1 cellular context compared by ENCODE assay signal in the genomic region with DNA sequence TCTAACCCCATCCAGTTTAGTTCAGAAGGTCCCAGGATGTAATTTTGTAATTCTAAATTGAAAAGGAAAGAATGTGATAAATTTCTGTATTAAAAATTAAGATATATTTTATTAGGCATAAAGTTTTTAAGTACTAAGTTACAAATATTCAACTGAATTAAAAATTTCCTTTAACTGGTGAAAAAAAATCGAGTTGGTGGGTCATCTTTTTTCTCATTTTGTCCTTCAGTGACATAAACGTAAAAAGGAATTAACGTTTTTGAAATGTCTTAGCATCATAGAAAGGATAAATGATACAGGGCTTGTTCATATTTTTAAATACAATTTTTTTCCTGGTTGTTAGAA.
TF ChIP-seq lines count a peak whose summit lies in the region.

No MANE protein-coding gene starts in this region.

TF ChIP-seq in HepG2, 621 proteins besides CTCF, POLR2A, EP300 and RAD21 (continued from another document):
- TF ChIP-seq, protein P1, sequence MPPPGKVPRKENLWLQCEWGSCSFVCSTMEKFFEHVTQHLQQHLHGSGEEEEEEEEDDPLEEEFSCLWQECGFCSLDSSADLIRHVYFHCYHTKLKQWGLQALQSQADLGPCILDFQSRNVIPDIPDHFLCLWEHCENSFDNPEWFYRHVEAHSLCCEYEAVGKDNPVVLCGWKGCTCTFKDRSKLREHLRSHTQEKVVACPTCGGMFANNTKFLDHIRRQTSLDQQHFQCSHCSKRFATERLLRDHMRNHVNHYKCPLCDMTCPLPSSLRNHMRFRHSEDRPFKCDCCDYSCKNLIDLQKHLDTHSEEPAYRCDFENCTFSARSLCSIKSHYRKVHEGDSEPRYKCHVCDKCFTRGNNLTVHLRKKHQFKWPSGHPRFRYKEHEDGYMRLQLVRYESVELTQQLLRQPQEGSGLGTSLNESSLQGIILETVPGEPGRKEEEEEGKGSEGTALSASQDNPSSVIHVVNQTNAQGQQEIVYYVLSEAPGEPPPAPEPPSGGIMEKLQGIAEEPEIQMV (CRISPR knock-in tag; IDR thresholded peaks at IDR 0.05; ENCODE audit: low read depth), result no peak
- TF ChIP-seq NCOA1 (CRISPR knock-in tag; IDR thresholded peaks at IDR 0.05), result no peak
- TF ChIP-seq, protein P2, sequence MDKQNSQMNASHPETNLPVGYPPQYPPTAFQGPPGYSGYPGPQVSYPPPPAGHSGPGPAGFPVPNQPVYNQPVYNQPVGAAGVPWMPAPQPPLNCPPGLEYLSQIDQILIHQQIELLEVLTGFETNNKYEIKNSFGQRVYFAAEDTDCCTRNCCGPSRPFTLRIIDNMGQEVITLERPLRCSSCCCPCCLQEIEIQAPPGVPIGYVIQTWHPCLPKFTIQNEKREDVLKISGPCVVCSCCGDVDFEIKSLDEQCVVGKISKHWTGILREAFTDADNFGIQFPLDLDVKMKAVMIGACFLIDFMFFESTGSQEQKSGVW (CRISPR knock-in tag; IDR thresholded peaks at IDR 0.05; ENCODE audit: borderline replicate concordance), result no peak
- no peak for TF ChIP-seq ZNF564 (CRISPR knock-in tag; IDR thresholded peaks at IDR 0.05)
